10 cellular contexts compared by ENCODE assay signal in the genomic region with DNA sequence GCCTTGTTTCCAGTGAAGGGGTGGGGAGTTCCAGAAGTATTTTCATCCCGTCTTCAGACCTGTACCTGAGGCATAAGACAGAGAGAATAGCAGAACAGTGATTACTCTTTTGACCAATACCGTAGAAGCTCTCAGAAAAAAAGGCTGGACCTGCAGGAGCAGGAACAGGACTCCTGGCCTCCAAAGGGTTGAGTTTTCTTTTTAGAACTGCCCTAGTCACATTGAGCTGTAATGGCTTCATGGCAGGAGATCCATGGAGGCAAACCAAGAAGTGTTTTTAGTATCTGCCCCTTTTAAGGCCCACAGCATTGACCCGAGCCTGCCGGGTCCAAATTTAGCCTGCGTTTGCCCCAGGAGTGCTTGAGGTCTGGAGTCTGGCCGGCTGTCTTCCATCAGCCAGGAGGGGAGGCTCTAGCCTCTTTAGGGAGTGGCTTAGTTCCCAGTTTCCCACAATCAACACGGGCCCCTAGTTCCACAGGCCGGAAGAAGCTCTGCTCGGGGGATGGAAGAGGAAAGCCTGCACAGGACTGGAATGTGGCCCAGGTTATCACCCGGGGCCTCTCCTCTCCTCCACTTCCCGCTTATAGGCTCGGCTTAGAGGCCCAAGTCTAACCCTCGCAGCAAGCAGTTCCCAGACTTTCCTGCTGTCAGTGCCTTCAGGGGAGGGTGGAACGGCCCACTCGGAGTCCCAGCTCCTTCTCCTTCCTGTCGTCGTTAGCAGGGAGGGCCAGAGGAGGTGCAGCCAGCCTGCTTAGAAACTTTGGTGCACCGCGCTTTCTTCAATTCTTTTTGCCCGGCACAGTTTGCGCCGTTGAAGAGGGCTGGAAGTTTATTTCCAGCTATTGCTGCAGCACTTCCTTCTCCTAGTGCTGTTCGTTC.
DNase-seq lines count a peak whose midpoint lies in the region; ATAC-seq and TF ChIP-seq lines count a peak whose summit lies in the region.
"Had no signal": no experiment of that assay in that cellular context is flagged by ENCODE, and none has a peak within 500 bp of the region (broad histone marks: within the 10 kb centered on the region; RNA-seq: fewer than 3 reads in every experiment).

No MANE protein-coding gene starts in this region.

- no TSS peak for BruUV-seq in MCF 10A (replicated peaks; lab: Mats Ljungman, UMichigan)

- CTCF ChIA-PET in MCF 10A (lab: Yijun Ruan, JAX): interaction anchor here (0.8 to 1.3 kb wide), 5 partner anchors 9 to 68 kb away, joined by 3 to 4 read pairs (median 3); no protein-coding TSS in a partner anchor

- H3K9ac ChIP-seq in muscle layer of colon (ENCODE audit: low read length): peak overlapping the region; percentile 84

- no peaks in the 10 kb centered on the region for H3K27me3 Mint-ChIP-seq in MCF 10A (ENCODE audit: insufficient read depth, unreplicated experiment)

- H3K4me1 ChIP-seq in breast epithelium: no peaks in the 10 kb centered on the region
- peaks cover 78% of the 10 kb centered on the region for H3K4me1 ChIP-seq in muscle layer of colon (ENCODE audit: insufficient read depth, low read length)

- H3K36me3 Mint-ChIP-seq in MCF 10A (ENCODE audit: insufficient read depth, unreplicated experiment): peaks cover 8% of the 10 kb centered on the region

- ATAC-seq in esophagus mucosa (peak; percentile 53), HG03175 (IDR thresholded peaks at IDR 0.05; ENCODE audit: unreplicated experiment) (no peak), HG03135 (IDR thresholded peaks at IDR 0.05; ENCODE audit: unreplicated experiment) (no peak), GM21526 (IDR thresholded peaks at IDR 0.05; ENCODE audit: low FRiP score, unreplicated experiment) (no peak), HG02973 (IDR thresholded peaks at IDR 0.05; ENCODE audit: unreplicated experiment) (no peak)

- POLR2A ChIA-PET in MCF 10A (lab: Yijun Ruan, JAX): interaction anchor here (0.6 to 2.9 kb wide), 3 partner anchors 9 to 16 kb away, joined by 3 to 17 read pairs (median 4); no protein-coding TSS in a partner anchor

- peak overlapping the region; percentile 6 to 26 (median 24) for H3K4me3 ChIP-seq in breast epithelium
- H3K4me3 ChIP-seq in muscle layer of colon (ENCODE audit: low read depth in 1 of 2, low read length in 2 of 2): peak overlapping the region; percentile 42 to 70

- H3K27ac ChIP-seq in breast epithelium (peak overlapping the region; percentile 82 to 89), muscle layer of colon (ENCODE audit: low read depth, low read length) (peak overlapping the region; percentile 89)
- H3K27ac ChIP-seq: C4-2B had no signal

- no peak for DNase-seq in breast epithelium (ENCODE audit: low spot score in 2 of 2)
- no peak for DNase-seq in MCF 10A (ENCODE audit: unreplicated experiment)
- DNase-seq: activated CD8-positive, alpha-beta memory T cell treated with anti-CD3 and anti-CD28 coated beads for 24 hours had no signal

- H3K27ac Mint-ChIP-seq in MCF 10A (ENCODE audit: low read depth, unreplicated experiment): no peak overlapping the region

- no peak for TF ChIP-seq POLR2A in breast epithelium (IDR thresholded peaks at IDR 0.05)

- H3K9me3 Mint-ChIP-seq in MCF 10A (ENCODE audit: unreplicated experiment): no peaks in the 10 kb centered on the region

- H3K27me3 ChIP-seq in breast epithelium: no peaks in the 10 kb centered on the region
- no peaks in the 10 kb centered on the region for H3K27me3 ChIP-seq in muscle layer of colon (ENCODE audit: control insufficient read depth in 1 of 2, insufficient read depth in 2 of 2, low read length in 2 of 2)

- H3K4me1 Mint-ChIP-seq in MCF 10A (ENCODE audit: insufficient read depth, unreplicated experiment): peaks cover 54% of the 10 kb centered on the region

- no peak overlapping the region for H3K4me3 Mint-ChIP-seq in MCF 10A (ENCODE audit: unreplicated experiment)

- intact Hi-C loops in breast epithelium (cut with DNase I; ENCODE audit: low total_unique reads) (no loop called here), MCF 10A (cut with micrococcal nuclease) (no loop called here)

- no peak for TF ChIP-seq CTCF in breast epithelium (IDR thresholded peaks at IDR 0.05)
- TF ChIP-seq CTCF in MCF 10A (IDR thresholded peaks at IDR 0.05; ENCODE audit: unreplicated experiment): no peak

- H3K9me3 ChIP-seq in breast epithelium (no peaks in the 10 kb centered on the region), muscle layer of colon (ENCODE audit: low read length) (no peaks in the 10 kb centered on the region)

- H3K36me3 ChIP-seq in breast epithelium: no peaks in the 10 kb centered on the region
- H3K36me3 ChIP-seq in muscle layer of colon (ENCODE audit: insufficient read depth, low read length): no peaks in the 10 kb centered on the region
